Comparison of ENCODE assay signal across 22 cellular contexts in genomic region chr12:68846811-68847210, GRCh38. TPM values are rescaled to one million over a fixed set of nuclear protein-coding genes. Genes with fewer than 3 reads are reported as not detected.
DNase-seq lines count a peak whose midpoint lies in the region; ATAC-seq, FAIRE-seq and TF ChIP-seq lines count a peak whose summit lies in the region.
"Had no signal": no experiment of that assay in that cellular context is flagged by ENCODE, and none has a peak within 500 bp of the region (broad histone marks: within the 10 kb centered on the region; RNA-seq: fewer than 3 reads in every experiment).

No MANE protein-coding gene starts in this region.

- ATAC-seq in SK-N-SH treated with all-trans-retinoic acid at 6 μM for 48 hours (no peak), HepG2 (no peak; the same call in 2 of the 3 replicates), right lobe of liver (no peak), GM12878 (no peak; the same call in 2 of the 3 replicates)

- no peak overlapping the region for H3K4me2 ChIP-seq in SK-N-SH
- H3K4me2 ChIP-seq in HepG2 (ENCODE audit: low read depth, low read length) = no peak overlapping the region
- no peak overlapping the region for H3K4me2 ChIP-seq in GM12878 (ENCODE audit: control insufficient read depth, insufficient read depth)
- H3K4me2 ChIP-seq: BLaER1 had no signal

- no peak overlapping the region for H3K9ac ChIP-seq in SK-N-SH
- H3K9ac ChIP-seq in HepG2 (ENCODE audit: insufficient read depth, low read depth, low read length) = no peak overlapping the region
- H3K9ac ChIP-seq in GM12878 (ENCODE audit: control insufficient read depth, insufficient read depth, low read length) = no peak overlapping the region
- H3K9ac ChIP-seq: BLaER1, GM23248 had no signal

- H3K27ac ChIP-seq in SK-N-SH (ENCODE audit: low read depth in 2 of 2, low read length in 1 of 2) (no peak overlapping the region), HepG2 (ENCODE audit: extremely low read length, insufficient read depth, low read length) (peak overlapping the region; percentile 10), right lobe of liver (peak overlapping the region in 1 of 3 donors; percentile 30), GM12878 (ENCODE audit: control insufficient read depth, insufficient read depth) (no peak overlapping the region)
- H3K27ac ChIP-seq: 22Rv1, BLaER1, C4-2B, GM23248 had no signal

- SMC1A ChIA-PET in GM12878 (lab: Charles Lee; ENCODE audit: uncharacterized antibody, unreplicated experiment) = no interaction called here

- no peaks in the 10 kb centered on the region for H3K27me3 ChIP-seq in SK-N-SH (ENCODE audit: insufficient read depth)
- H3K27me3 ChIP-seq in HepG2 (ENCODE audit: control insufficient read depth in 1 of 2, insufficient read depth in 2 of 2, low read length in 2 of 2) = no peaks in the 10 kb centered on the region
- H3K27me3 ChIP-seq in right lobe of liver = no peaks in the 10 kb centered on the region
- no peaks in the 10 kb centered on the region for H3K27me3 ChIP-seq in GM12878 (replicated peaks in 1 of 2; ENCODE audit: control insufficient read depth in 2 of 2, insufficient read depth in 2 of 2, low read length in 1 of 2)
- H3K27me3 ChIP-seq: BLaER1 had no signal

- H4K20me1 ChIP-seq in SK-N-SH (ENCODE audit: insufficient read depth) (peaks cover 35% of the 10 kb centered on the region), HepG2 (ENCODE audit: insufficient read depth, low read length) (peaks cover 17% of the 10 kb centered on the region), GM12878 (ENCODE audit: control insufficient read depth, insufficient read depth) (no peaks in the 10 kb centered on the region)

- H3K36me3 ChIP-seq in SK-N-SH (replicated peaks in 1 of 2; ENCODE audit: control insufficient read depth in 1 of 2, insufficient read depth in 2 of 2, low read length in 1 of 2) = peaks cover 25 to 36% of the 10 kb centered on the region in 2 experiments
- peaks cover 0 to 7% of the 10 kb centered on the region in 2 experiments; a peak in 2 of 5 replicates for H3K36me3 ChIP-seq in HepG2 (replicated peaks in 1 of 2; ENCODE audit: control insufficient read depth in 1 of 2, insufficient read depth in 2 of 2, low read length in 2 of 2)
- H3K36me3 ChIP-seq in right lobe of liver = peaks cover 0 to 19% (median 9%) of the 10 kb centered on the region in 4 donors
- H3K36me3 ChIP-seq in GM12878 (ENCODE audit: control insufficient read depth in 2 of 2, insufficient read depth in 2 of 2, low read length in 1 of 2) = peaks cover 2 to 8% of the 10 kb centered on the region in 2 experiments

- RAD21 ChIA-PET in GM12878 (lab: Charles Lee; ENCODE audit: unreplicated experiment) = no interaction called here

- H2AFZ ChIP-seq in SK-N-SH (ENCODE audit: low read depth) = no peak overlapping the region
- no peak overlapping the region for H2AFZ ChIP-seq in HepG2 (ENCODE audit: low read length)
- H2AFZ ChIP-seq in GM12878 (ENCODE audit: control insufficient read depth, low read depth, low read length) = no peak overlapping the region
- H2AFZ ChIP-seq: GM23248 had no signal

- intact Hi-C loops in HepG2 (cut with micrococcal nuclease; ENCODE audit: unreplicated experiment) (no loop called here), right lobe of liver (cut with DNase I) (no loop called here), GM12878 (cut with micrococcal nuclease; ENCODE audit: unreplicated experiment) (loop anchor here (10.0 kb wide), 1 partner anchor 398 kb away; no protein-coding TSS in a partner anchor), cardiac septum (cut with DNase I) (no loop called here)

- no peaks in the 10 kb centered on the region for H3K9me3 ChIP-seq in SK-N-SH
- H3K9me3 ChIP-seq in HepG2 (ENCODE audit: low read length) = no peaks in the 10 kb centered on the region
- no peaks in the 10 kb centered on the region for H3K9me3 ChIP-seq in right lobe of liver
- no peaks in the 10 kb centered on the region for H3K9me3 ChIP-seq in GM12878 (replicated peaks; ENCODE audit: control insufficient read depth, insufficient read depth, low read length)
- H3K9me3 ChIP-seq: BLaER1 had no signal

- TF ChIP-seq CTCF in SK-N-SH (IDR thresholded peaks at IDR 0.05) (no peak), HepG2 (CRISPR knock-in tag; IDR thresholded peaks at IDR 0.05) (no peak), right lobe of liver (IDR thresholded peaks at IDR 0.05) (no peak), GM12878 (IDR thresholded peaks at IDR 0.05 in 2 of 3, conservative IDR thresholded peaks at IDR 0.05 in 1 of 3; ENCODE audit: control insufficient read depth in 2 of 3, extremely low read depth in 1 of 3, insufficient read depth in 1 of 3, low read depth in 3 of 3, low read length in 3 of 3) (no peak)

- peaks cover 67% of the 10 kb centered on the region for H3F3A ChIP-seq in SK-N-SH (replicated peaks; ENCODE audit: insufficient read depth)

- no peaks in the 10 kb centered on the region for H3K9me2 ChIP-seq in SK-N-SH

- H3K4me3 ChIP-seq in SK-N-SH (ENCODE audit: low read depth in 2 of 2, low read length in 1 of 2) (no peak overlapping the region), HepG2 (replicated peaks in 1 of 3; ENCODE audit: insufficient read depth in 1 of 3, low read depth in 2 of 3, low read length in 3 of 3) (no peak overlapping the region), right lobe of liver (no peak overlapping the region), GM12878 (no peak overlapping the region)
- H3K4me3 ChIP-seq: BLaER1, GM23248 had no signal

- WGBS in SK-N-SH (ENCODE audit: low lambda C conversion rate) = 87% methylated on average over 3 of the region's 3 CpGs
- WGBS in HepG2 (ENCODE audit: low lambda C conversion rate) = 36% methylated on average over 3 of the region's 3 CpGs
- WGBS in right lobe of liver (ENCODE audit: insufficient coverage, low coverage, low lambda C conversion rate, missing lambda C conversion rate) = 53% methylated on average over 3 of the region's 3 CpGs
- WGBS in GM12878 (ENCODE audit: insufficient coverage, insufficient replicate concordance, low lambda C conversion rate, missing lambda C conversion rate) = 84% methylated on average over 3 of the region's 3 CpGs

- POLR2A ChIA-PET in SK-N-SH (lab: Yijun Ruan, JAX) = no interaction called here
- POLR2A ChIA-PET in HepG2 (lab: Yijun Ruan, JAX) = no interaction called here
- POLR2A ChIA-PET in GM12878 (lab: Charles Lee) = no interaction called here

- FAIRE-seq in HepG2 (lab: Jason Lieb, UNC) (no peak), GM12878 (lab: Jason Lieb, UNC) (no peak)
- FAIRE-seq: A204.1, D721Med, GM12892, H1 had no signal

- TF ChIP-seq EP300 in SK-N-SH (IDR thresholded peaks at IDR 0.05; ENCODE audit: borderline replicate concordance in 1 of 2, low read depth in 1 of 2, low read length in 1 of 2) (no peak), HepG2 (IDR thresholded peaks at IDR 0.05; ENCODE audit: low read depth in 2 of 2, low read length in 2 of 2) (no peak), HepG2 (CRISPR knock-in tag; IDR thresholded peaks at IDR 0.05; ENCODE audit: borderline replicate concordance) (no peak), GM12878 (IDR thresholded peaks at IDR 0.05; ENCODE audit: borderline replicate concordance in 1 of 2, control insufficient read depth in 1 of 2, low read depth in 2 of 2, low read length in 2 of 2) (no peak)

- in situ Hi-C loops in HepG2 (cut with HindIII; ENCODE audit: extremely low pct_ligation_motif_present, low pct_unique_long_range_greater_than_20kb) = no loop called here
- in situ Hi-C loops in GM12878 (cut with MboI) = no loop called here

- TF ChIP-seq POLR2A in HepG2 (IDR thresholded peaks at IDR 0.05; ENCODE audit: insufficient read depth in 1 of 2, low read depth in 2 of 2, low read length in 2 of 2) (peak; percentile 15 to 41; a peak in 1 of 4 replicates), right lobe of liver (IDR thresholded peaks at IDR 0.05) (no peak), GM12878 (IDR thresholded peaks at IDR 0.05; ENCODE audit: low read depth, low read length) (no peak)

- H3K79me2 ChIP-seq in SK-N-SH (ENCODE audit: insufficient read depth) (peaks cover 3% of the 10 kb centered on the region), HepG2 (ENCODE audit: insufficient read depth, low read length) (no peaks in the 10 kb centered on the region), GM12878 (ENCODE audit: control insufficient read depth, insufficient read depth, low read length) (no peaks in the 10 kb centered on the region)

- H3K4me1 ChIP-seq in SK-N-SH (ENCODE audit: control insufficient read depth in 1 of 2, insufficient read depth in 2 of 2, low read depth in 1 of 2, low read length in 1 of 2) (no peaks in the 10 kb centered on the region; a peak in 1 of 4 replicates), HepG2 (ENCODE audit: insufficient read depth, low read length) (peaks cover 43% of the 10 kb centered on the region), right lobe of liver (peaks cover 0 to 20% (median 3%) of the 10 kb centered on the region in 4 donors), GM12878 (ENCODE audit: control insufficient read depth, insufficient read depth, low read length) (no peaks in the 10 kb centered on the region)

- DNase-seq in SK-N-SH = no peak
- DNase-seq in HepG2 (ENCODE audit: low spot score) = no peak
- no peak for DNase-seq in right lobe of liver
- DNase-seq in GM12878 (ENCODE audit: low read depth, low spot score) = no peak
- no peak for DNase-seq in cardiac septum (ENCODE audit: low spot score)
- DNase-seq: CD4-positive, CD25-positive, alpha-beta regulatory T cell; CD8-positive, alpha-beta memory T cell; DMS 273 treated with DMSO at 0.1 percent for 48 hours; DMS79; EL; GDM1; GM23248; H7; HCEC 1CT had no signal

- CTCF ChIA-PET in SK-N-SH (lab: Yijun Ruan, JAX) = interaction anchor here (0.6 to 0.9 kb wide), 3 partner anchors 16 to 215 kb away, joined by 3 to 4 read pairs (median 4); no protein-coding TSS in a partner anchor
- CTCF ChIA-PET in HepG2 (lab: Yijun Ruan, JAX; ENCODE audit: low intra/inter-chr PET ratio, low total read pairs) = no interaction called here
- CTCF ChIA-PET in GM12878 (lab: Yijun Ruan, JAX) = interaction anchor here (1.2 kb wide), 1 partner anchor 223 kb away, joined by 3 read pairs; no protein-coding TSS in a partner anchor

- BruUV-seq in HepG2 (replicated peaks; lab: Mats Ljungman, UMichigan) (no TSS peak), GM12878 (replicated peaks; lab: Mats Ljungman, UMichigan) (no TSS peak)

- no peak for TF ChIP-seq RAD21 in SK-N-SH (IDR thresholded peaks at IDR 0.05; ENCODE audit: low read length)
- TF ChIP-seq RAD21 in HepG2 (CRISPR knock-in tag; IDR thresholded peaks at IDR 0.05) = no peak
- no peak for TF ChIP-seq RAD21 in GM12878 (IDR thresholded peaks at IDR 0.05; ENCODE audit: insufficient read depth, low read depth, low read length)

RNA-seq across cellular contexts. Expression of gene MDM2, which starts 38.8 kb away (rescaled TPM):
- polyA plus RNA-seq in SK-N-SH (2012; rRNA removed) (16.9 and 21.5 TPM in 2 replicates), HepG2 (2011; rRNA removed) (23.9 and 29.3 TPM in 2 replicates), GM12878 (2011; rRNA removed) (82.0 and 136 TPM in 2 replicates), GM12878 (2014; fragmentation: Illumina TruSeq; extraction: Trizol) (75.8 and 104 TPM in 2 replicates), GM12878 (2014; fragmentation: Nextera tagmentation; extraction: Ambion mirVana) (10 to 100 TPM; 48.2 to 65.8 TPM), GM12878 (2014; rRNA removed) (56.8 and 77.8 TPM in 2 replicates), GM12878 (2016; fragmentation: Nextera tagmentation; extraction: Ambion mirVana) (100 to 1,000 TPM; 145 to 171 TPM)
- polyA plus RNA-seq in SK-N-SH (2012; cell fraction: cytosol; rRNA removed) = 17.7 and 37.8 TPM in 2 replicates
- 60.1 and 67.7 TPM in 2 replicates for polyA plus RNA-seq in SK-N-SH (2012; cell fraction: nucleus; rRNA removed)
- total RNA-seq in HepG2 (2016; rRNA removed; fragmentation: Illumina TruSeq; extraction: Trizol) (314 and 466 TPM in 2 replicates), right lobe of liver (10 to 100 TPM; 56.9 to 74.3 (median 64.0) TPM), GM12878 (2014; rRNA removed) (88.1 and 113 TPM in 2 replicates), GM12878 (2014; rRNA removed; fragmentation: Illumina TruSeq; extraction: Trizol) (158 and 173 TPM in 2 replicates), GM12878 (2021) (164 and 174 TPM in 2 replicates), cardiac septum (47.9 TPM)
- total RNA-seq in HepG2 (2016; cell fraction: cytosol; rRNA removed; fragmentation: Illumina TruSeq; extraction: Trizol; ENCODE audit: low read depth) = 106 and 114 TPM in 2 replicates
- total RNA-seq in HepG2 (2016; cell fraction: insoluble cytoplasmic fraction; rRNA removed; fragmentation: Illumina TruSeq; extraction: Trizol) = 318 and 433 TPM in 2 replicates
- 152 and 204 TPM in 2 replicates for total RNA-seq in HepG2 (2016; cell fraction: membrane; rRNA removed; fragmentation: Illumina TruSeq; extraction: Trizol)
- total RNA-seq in HepG2 (2016; cell fraction: nucleus; rRNA removed; fragmentation: Illumina TruSeq; extraction: Trizol) = 480 and 515 TPM in 2 replicates
- polyA plus RNA-seq in HepG2 (2011; cell fraction: cytosol; rRNA removed) = 8.1 and 12.2 TPM in 2 replicates
- polyA plus RNA-seq in HepG2 (2011; cell fraction: nucleus; rRNA removed) = 21.1 and 35.5 TPM in 2 replicates
- 29.6 and 57.6 TPM in 2 replicates for polyA plus RNA-seq in HepG2 (2012)
- 20.1 and 21.0 TPM in 2 replicates for polyA plus RNA-seq in HepG2 (2016; cell fraction: cytosol; fragmentation: Illumina TruSeq; extraction: Trizol; ENCODE audit: low read depth)
- 174 and 187 TPM in 2 replicates for polyA plus RNA-seq in HepG2 (2016; cell fraction: insoluble cytoplasmic fraction; fragmentation: Illumina TruSeq; extraction: Trizol; ENCODE audit: low read depth)
- polyA plus RNA-seq in HepG2 (2016; cell fraction: membrane; fragmentation: Illumina TruSeq; extraction: Trizol; ENCODE audit: low read depth) = 57.3 and 58.5 TPM in 2 replicates
- polyA plus RNA-seq in HepG2 (2016; cell fraction: nucleus; fragmentation: Illumina TruSeq; extraction: Trizol; ENCODE audit: insufficient read depth, low read depth) = 472 and 516 TPM in 2 replicates
- 42.3 and 54.4 TPM in 2 replicates for polyA minus RNA-seq in HepG2 (2011; rRNA and poly(A)+ RNA removed; ENCODE audit: low replicate concordance)
- polyA minus RNA-seq in HepG2 (2011; cell fraction: cytosol; rRNA and poly(A)+ RNA removed) = 71.4 and 82.9 TPM in 2 replicates
- 248 and 279 TPM in 2 replicates for polyA minus RNA-seq in HepG2 (2011; cell fraction: nucleus; rRNA and poly(A)+ RNA removed)
- 439 and 462 TPM in 2 replicates for total RNA-seq in GM12878 (2013; cell fraction: nucleolus; rRNA removed)
- 27.8 TPM for polyA plus RNA-seq in GM12878 (2011; ENCODE audit: low read depth)
- polyA plus RNA-seq in GM12878 (2011; cell fraction: cytosol; rRNA removed) = 28.3 and 34.4 TPM in 2 replicates
- polyA plus RNA-seq in GM12878 (2011; cell fraction: nucleus; rRNA removed) = 41.5 and 94.7 TPM in 2 replicates
- 55.6 and 89.6 TPM in 2 replicates for polyA plus RNA-seq in GM12878 (2012)
- polyA minus RNA-seq in GM12878 (2011; rRNA and poly(A)+ RNA removed) = 154 and 263 TPM in 2 replicates
- 97.2 and 107 TPM in 2 replicates for polyA minus RNA-seq in GM12878 (2011; cell fraction: cytosol; rRNA and poly(A)+ RNA removed)
- 157 and 218 TPM in 2 replicates for polyA minus RNA-seq in GM12878 (2011; cell fraction: nucleus; rRNA and poly(A)+ RNA removed)

Comparison
In these comparisons a context has a peak if more than half of its experiments do, and no peak if none do; other contexts are left out.
1. POLR2A ChIP-seq: peak in HepG2 (2 of 2); none in right lobe of liver (single experiment) and GM12878 (single experiment).